In genomic region chr1:13751458-13751871, GRCh38 we compare ENCODE assay signal across 10 cellular contexts. TPM values are rescaled to one million over a fixed set of nuclear protein-coding genes. Genes with fewer than 3 reads are reported as not detected.
A peak's percentile ranks its signal among the peaks of the same experiment; 100 is the strongest.
DNase-seq lines count a peak whose midpoint lies in the region; ATAC-seq, FAIRE-seq and TF ChIP-seq lines count a peak whose summit lies in the region.
"Had no signal": no experiment of that assay in that cellular context is flagged by ENCODE, and none has a peak within 500 bp of the region (broad histone marks: within the 10 kb centered on the region; RNA-seq: fewer than 3 reads in every experiment).

No MANE protein-coding gene starts in this region.

- TF ChIP-seq POLR2A in endothelial cell of umbilical vein (IDR thresholded peaks at IDR 0.05; ENCODE audit: low read depth, low read length): no peak

- no peaks in the 10 kb centered on the region for H3K27me3 ChIP-seq in endothelial cell of umbilical vein (ENCODE audit: control insufficient read depth in 2 of 2, insufficient read depth in 2 of 2, low read length in 2 of 2)

- H3K4me3 ChIP-seq in endothelial cell of umbilical vein (replicated peaks in 1 of 3; ENCODE audit: insufficient read depth in 1 of 3, low read depth in 1 of 3, low read length in 3 of 3): no peak overlapping the region

- no peak overlapping the region for H2AFZ ChIP-seq in endothelial cell of umbilical vein (ENCODE audit: low read depth, low read length)

- no peak for ATAC-seq in activated naive CD8-positive, alpha-beta T cell treated with anti-CD3 and anti-CD28 coated beads, Interleukin-2, amount 50 U/mL, for 24 hours
- no peak for ATAC-seq in GM19023 (IDR thresholded peaks at IDR 0.05; ENCODE audit: unreplicated experiment)

- H3K9me1 ChIP-seq in endothelial cell of umbilical vein (replicated peaks; ENCODE audit: control insufficient read depth, extremely low read depth, insufficient read depth, low read length): no peaks in the 10 kb centered on the region

- H3K4me1 Mint-ChIP-seq in activated naive CD8-positive, alpha-beta T cell (ENCODE audit: low read depth): peaks cover 76% of the 10 kb centered on the region
- peaks cover 75% of the 10 kb centered on the region for H3K4me1 Mint-ChIP-seq in activated naive CD8-positive, alpha-beta T cell treated with anti-CD3 and anti-CD28 coated beads, Interleukin-2, amount 50 U/mL, for 24 hours
- peaks cover 34% of the 10 kb centered on the region for H3K4me1 Mint-ChIP-seq in type B pancreatic cell (ENCODE audit: unreplicated experiment)

- no peaks in the 10 kb centered on the region for H3K9me3 ChIP-seq in endothelial cell of umbilical vein (replicated peaks; ENCODE audit: control insufficient read depth, insufficient read depth, low read length)

- no peaks in the 10 kb centered on the region for H3K36me3 ChIP-seq in endothelial cell of umbilical vein (ENCODE audit: control insufficient read depth in 2 of 2, extremely low read depth in 1 of 2, insufficient read depth in 2 of 2, low read length in 2 of 2)

- H3K79me2 ChIP-seq in endothelial cell of umbilical vein (ENCODE audit: control insufficient read depth, insufficient read depth, low read length): peaks cover 66% of the 10 kb centered on the region

- H3K27ac Mint-ChIP-seq in activated naive CD8-positive, alpha-beta T cell: no peak overlapping the region
- H3K27ac Mint-ChIP-seq in activated naive CD8-positive, alpha-beta T cell treated with anti-CD3 and anti-CD28 coated beads, Interleukin-2, amount 50 U/mL, for 24 hours: no peak overlapping the region
- H3K27ac Mint-ChIP-seq in type B pancreatic cell: no peak overlapping the region

- CTCF ChIA-PET in endothelial cell of umbilical vein (lab: Charles Lee): no interaction called here

- no TSS peak for BruUV-seq in endothelial cell of umbilical vein (replicated peaks; lab: Mats Ljungman, UMichigan)

- H3K27me3 Mint-ChIP-seq in activated naive CD8-positive, alpha-beta T cell: no peaks in the 10 kb centered on the region
- no peaks in the 10 kb centered on the region for H3K27me3 Mint-ChIP-seq in activated naive CD8-positive, alpha-beta T cell treated with anti-CD3 and anti-CD28 coated beads, Interleukin-2, amount 50 U/mL, for 24 hours
- no peaks in the 10 kb centered on the region for H3K27me3 Mint-ChIP-seq in type B pancreatic cell

- dilution Hi-C loops in endothelial cell of umbilical vein (cut with MboI; ENCODE audit: extremely low pct_ligation_motif_present, low sequenced_read_pairs): no loop called here

- intact Hi-C loops in endothelial cell of umbilical vein (cut with micrococcal nuclease): no loop called here

- H3K9ac ChIP-seq in endothelial cell of umbilical vein (replicated peaks; ENCODE audit: extremely low read depth, insufficient read depth, low read length): no peak overlapping the region

- TF ChIP-seq CTCF in endothelial cell of umbilical vein (IDR thresholded peaks at IDR 0.05; ENCODE audit: extremely low read depth in 1 of 2, insufficient read depth in 1 of 2, low read depth in 1 of 2, low read length in 2 of 2): no peak
- no peak for TF ChIP-seq CTCF in type B pancreatic cell (conservative IDR thresholded peaks at IDR 0.05)

- POLR2A ChIA-PET in endothelial cell of umbilical vein (lab: Charles Lee): no interaction called here

- peaks cover 14% of the 10 kb centered on the region for H3K4me1 ChIP-seq in endothelial cell of umbilical vein (ENCODE audit: control insufficient read depth, extremely low read depth, insufficient read depth, low read length)

- H3K4me3 Mint-ChIP-seq in activated naive CD8-positive, alpha-beta T cell: peak overlapping the region; percentile 99
- H3K4me3 Mint-ChIP-seq in activated naive CD8-positive, alpha-beta T cell treated with anti-CD3 and anti-CD28 coated beads, Interleukin-2, amount 50 U/mL, for 24 hours: no peak overlapping the region
- H3K4me3 Mint-ChIP-seq in type B pancreatic cell: peak overlapping the region; percentile 72

- H3K36me3 Mint-ChIP-seq in activated naive CD8-positive, alpha-beta T cell: peaks cover 10% of the 10 kb centered on the region
- peaks cover 31% of the 10 kb centered on the region for H3K36me3 Mint-ChIP-seq in activated naive CD8-positive, alpha-beta T cell treated with anti-CD3 and anti-CD28 coated beads, Interleukin-2, amount 50 U/mL, for 24 hours (ENCODE audit: low read depth)
- peaks cover 10% of the 10 kb centered on the region for H3K36me3 Mint-ChIP-seq in type B pancreatic cell

- H3K9me3 Mint-ChIP-seq in activated naive CD8-positive, alpha-beta T cell (ENCODE audit: low read depth): no peaks in the 10 kb centered on the region
- no peaks in the 10 kb centered on the region for H3K9me3 Mint-ChIP-seq in activated naive CD8-positive, alpha-beta T cell treated with anti-CD3 and anti-CD28 coated beads, Interleukin-2, amount 50 U/mL, for 24 hours
- no peaks in the 10 kb centered on the region for H3K9me3 Mint-ChIP-seq in type B pancreatic cell

- DNase-seq in activated naive CD8-positive, alpha-beta T cell treated with anti-CD3 and anti-CD28 coated beads, Interleukin-2, amount 50 U/mL, for 24 hours: no peak
- DNase-seq in LHCN-M2 (ENCODE audit: low read depth) (peak; percentile 57), endothelial cell of umbilical vein (ENCODE audit: low read depth, low spot score) (no peak), type B pancreatic cell (ENCODE audit: extremely low spot score, unreplicated experiment) (no peak), amniotic stem cell (lab: John Stamatoyannopoulos, UW) (no peak), GF-D8 (lab: John Stamatoyannopoulos, UW) (no peak)
- DNase-seq: retina, RPMI8226 had no signal

- H3K27ac ChIP-seq in endothelial cell of umbilical vein (ENCODE audit: insufficient read depth, low read depth, low read length): no peak overlapping the region

- H4K20me1 ChIP-seq in endothelial cell of umbilical vein (replicated peaks; ENCODE audit: control insufficient read depth, extremely low read depth, insufficient read depth, low read length): peaks cover 10% of the 10 kb centered on the region

- peak overlapping the region; percentile 99 for H3K4me2 ChIP-seq in endothelial cell of umbilical vein (ENCODE audit: insufficient read depth, low read length)

- FAIRE-seq in endothelial cell of umbilical vein (lab: Jason Lieb, UNC): no peak

TF ChIP-seq in endothelial cell of umbilical vein, 7 proteins besides CTCF, POLR2A, EP300 and RAD21:
- TF ChIP-seq MYC (IDR thresholded peaks at IDR 0.05; ENCODE audit: low read depth, low read length) (no peak), JUN (IDR thresholded peaks at IDR 0.05; ENCODE audit: borderline replicate concordance, insufficient read depth, insufficient read length, low read depth) (no peak), GATA2 (IDR thresholded peaks at IDR 0.05; ENCODE audit: insufficient read depth, insufficient read length, low read depth, low read length) (no peak), EZH2 (IDR thresholded peaks at IDR 0.05; ENCODE audit: borderline replicate concordance, low read depth, low read length, severe bottlenecking) (no peak), FOS (IDR thresholded peaks at IDR 0.05; ENCODE audit: borderline replicate concordance, insufficient read depth, low read length) (no peak)
- TF ChIP-seq, protein P1, sequence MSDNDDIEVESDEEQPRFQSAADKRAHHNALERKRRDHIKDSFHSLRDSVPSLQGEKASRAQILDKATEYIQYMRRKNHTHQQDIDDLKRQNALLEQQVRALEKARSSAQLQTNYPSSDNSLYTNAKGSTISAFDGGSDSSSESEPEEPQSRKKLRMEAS (IDR thresholded peaks at IDR 0.05; ENCODE audit: insufficient read depth, insufficient read length): no peak

RNA-seq across cellular contexts. Expression of gene PRDM2, which starts 51.5 kb away (rescaled TPM):
- 10.2 and 12.3 TPM in 2 replicates for total RNA-seq in LHCN-M2 (2014; rRNA removed)
- 7.8 TPM for polyA plus RNA-seq in LHCN-M2 (2012)
- 35.7 and 36.6 TPM in 2 replicates for total RNA-seq in endothelial cell of umbilical vein
- polyA plus RNA-seq in endothelial cell of umbilical vein: 8.9 and 11.3 TPM in 2 replicates
- polyA plus RNA-seq in endothelial cell of umbilical vein (2011; cell fraction: cytosol; rRNA removed): 9.8 and 10.1 TPM in 2 replicates
- polyA plus RNA-seq in endothelial cell of umbilical vein (2011; cell fraction: nucleus; rRNA removed): 28.0 and 31.3 TPM in 2 replicates
- 13.7 and 14.3 TPM in 2 replicates for polyA plus RNA-seq in endothelial cell of umbilical vein (2012)
- polyA minus RNA-seq in endothelial cell of umbilical vein: 18.7 and 25.9 TPM in 2 replicates
- polyA minus RNA-seq in endothelial cell of umbilical vein (2011; cell fraction: cytosol; rRNA and poly(A)+ RNA removed): 5.0 TPM
- 29.6 and 31.3 TPM in 2 replicates for polyA minus RNA-seq in endothelial cell of umbilical vein (2011; cell fraction: nucleus; rRNA and poly(A)+ RNA removed)
- total RNA-seq in type B pancreatic cell (ENCODE audit: low replicate concordance): 41.4 and 44.6 TPM in 2 replicates
